28 cellular contexts compared by ENCODE assay signal in the genomic region with DNA sequence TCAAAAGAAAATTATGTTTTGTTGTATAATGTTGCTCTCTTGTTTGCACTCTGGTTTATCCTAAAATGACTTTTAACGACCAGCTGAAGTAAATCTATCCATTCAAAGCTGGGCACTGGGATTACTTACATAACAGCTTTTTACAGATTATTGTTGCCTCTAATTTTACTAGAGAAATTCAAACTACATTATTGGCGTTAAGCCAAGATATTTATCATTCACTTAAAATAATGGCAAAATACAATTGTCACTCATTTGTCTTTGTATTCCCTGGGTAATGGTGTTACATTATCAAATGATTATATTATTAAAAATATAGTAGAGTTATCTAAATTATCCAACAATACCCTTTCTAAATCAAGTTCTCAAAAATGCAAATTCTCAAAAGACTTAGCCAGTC. TPM values are rescaled to one million over a fixed set of nuclear protein-coding genes. Genes with fewer than 3 reads are reported as not detected.
"Had no signal": no experiment of that assay in that cellular context is flagged by ENCODE, and none has a peak within 500 bp of the region (broad histone marks: within the 10 kb centered on the region; RNA-seq: fewer than 3 reads in every experiment).

No MANE protein-coding gene starts in this region.

- H3K4me1 ChIP-seq: SJCRH30 had no signal

- ATAC-seq: Right ventricle myocardium inferior, SK-N-SH treated with all-trans-retinoic acid at 6 μM for 48 hours, T-cell had no signal

- H3K9me3 ChIP-seq: MG63, SJCRH30 had no signal

- H3K36me3 ChIP-seq: MG63, SJCRH30 had no signal

- H3K4me3 ChIP-seq: MG63, PC-9, SJCRH30, SK-N-MC had no signal

- DNase-seq: Kasumi-1, KG1, MG63, NCI-H1048, NCI-H1092 treated with DMSO at 0.1 percent for 48 hours, NCI-H1105 treated with DMSO at 0.1 percent for 48 hours, NCI-H1436, NCI-H1694 treated with DMSO at 0.1 percent for 48 hours, NCI-H187 treated with DMSO at 0.1 percent for 48 hours, NCI-H2029 treated with DMSO at 0.1 percent for 48 hours, NCI-H2081 treated with DMSO at 0.1 percent for 48 hours, NCI-H2107, NCI-H2171, NCI-H226, NCI-H446 treated with DMSO at 0.1 percent for 48 hours, NCI-H510A, NCI-H524, NCI-H774, PC-9, SHP77, SIG-M5, SJCRH30, T-cell had no signal

RNA-seq across cellular contexts. Expression of a gene that starts 30.3 kb away (rescaled TPM):
- total RNA-seq: M059J, SK-MEL-5 had no signal
